19 cellular contexts compared by ENCODE assay signal in genomic region chr13:92461831-92462230, GRCh38.
"Had no signal": no experiment of that assay in that cellular context is flagged by ENCODE, and none has a peak within 500 bp of the region (broad histone marks: within the 10 kb centered on the region; RNA-seq: fewer than 3 reads in every experiment).

No MANE protein-coding gene starts in this region.

- DNase-seq: cortex of kidney; head of caudate nucleus; mucosa of descending colon; naive B cell; stimulated activated CD4-positive, alpha-beta T cell treated with anti-CD3 and anti-CD28 coated beads, Interleukin-12 subunit alpha, Interleukin-12 subunit beta, amount 100 ng/mL, for 4 hours; stimulated activated CD4-positive, alpha-beta T cell treated with anti-CD3 and anti-CD28 coated beads, Interleukin-1b, Interleukin-23, amount 100 ng/mL, for 48 hours; stimulated activated CD4-positive, alpha-beta T cell treated with anti-CD3 and anti-CD28 coated beads, Interleukin-4, amount 100 ng/mL, for 1 hour; stimulated activated CD8-positive, alpha-beta memory T cell treated with anti-CD3 and anti-CD28 coated beads, Interleukin-4, amount 100 ng/mL, for 48 hours; stimulated activated naive CD4-positive, alpha-beta T cell; stimulated activated naive CD8-positive, alpha-beta T cell treated with anti-CD3 and anti-CD28 coated beads, Interleukin-15, amount 100 ng/mL, for 72 hours; transverse colon; upper lobe of right lung; uterus had no signal

- FAIRE-seq: frontal cortex, keratinocyte had no signal

- H3K27ac Mint-ChIP-seq: memory B cell; naive B cell; natural killer cell treated with Interleukin-12 subunit alpha and Interleukin-12 subunit beta and Interleukin-15 and Interleukin-18, amount 100 ng/mL, for 72 hours; progenitor cell of endocrine pancreas; stimulated activated naive CD8-positive, alpha-beta T cell treated with anti-CD3 and anti-CD28 coated beads, Interleukin-15, amount 100 ng/mL, for 72 hours had no signal

- H3K9me3 Mint-ChIP-seq: neural crest cell had no signal

- H3K4me1 Mint-ChIP-seq: memory B cell; naive B cell; neural crest cell; stimulated activated naive CD8-positive, alpha-beta T cell treated with anti-CD3 and anti-CD28 coated beads, Interleukin-15, amount 100 ng/mL, for 72 hours had no signal

- H3K27me3 Mint-ChIP-seq: memory B cell; naive B cell; natural killer cell treated with Interleukin-12 subunit alpha and Interleukin-12 subunit beta and Interleukin-15 and Interleukin-18, amount 100 ng/mL, for 72 hours; stimulated activated naive CD8-positive, alpha-beta T cell treated with anti-CD3 and anti-CD28 coated beads, Interleukin-15, amount 100 ng/mL, for 72 hours had no signal

- H3K4me3 Mint-ChIP-seq: memory B cell; naive B cell; natural killer cell treated with Interleukin-12 subunit alpha and Interleukin-12 subunit beta and Interleukin-15 and Interleukin-18, amount 100 ng/mL, for 72 hours; neural crest cell; stimulated activated naive CD8-positive, alpha-beta T cell treated with anti-CD3 and anti-CD28 coated beads, Interleukin-15, amount 100 ng/mL, for 72 hours had no signal

- H3K36me3 Mint-ChIP-seq: memory B cell, naive B cell had no signal
